ENCODE assay signal across 8 cellular contexts in genomic region chr4:44760142-44760898, GRCh38. TPM values are rescaled to one million over a fixed set of nuclear protein-coding genes. Genes with fewer than 3 reads are reported as not detected.
A peak's percentile ranks its signal among the peaks of the same experiment; 100 is the strongest.
DNase-seq lines count a peak whose midpoint lies in the region; ATAC-seq, FAIRE-seq and TF ChIP-seq lines count a peak whose summit lies in the region.

No MANE protein-coding gene starts in this region.

- in situ Hi-C loops in GM13977 (cut with MboI; ENCODE audit: low pct_unique_long_range_greater_than_20kb, low sequenced_read_pairs, unreplicated experiment): loop anchor here (25.0 kb wide), 1 partner anchor 1502 kb away; no protein-coding TSS in a partner anchor

- BruUV-seq in MCF 10A (replicated peaks; lab: Mats Ljungman, UMichigan): no TSS peak

- no peaks in the 10 kb centered on the region for H3K36me3 ChIP-seq in kidney (ENCODE audit: control insufficient read depth in 1 of 2, insufficient read depth in 2 of 2, low read length in 2 of 2)

- no peaks in the 10 kb centered on the region for H3K36me3 Mint-ChIP-seq in MCF 10A (ENCODE audit: insufficient read depth, unreplicated experiment)

- CTCF ChIA-PET in MCF 10A (lab: Yijun Ruan, JAX): interaction anchor here (0.5 to 2.1 kb wide), 28 partner anchors 8 to 1518 kb away, joined by 3 to 11 read pairs (median 4); no protein-coding TSS in a partner anchor

- H3K4me1 Mint-ChIP-seq in MCF 10A (ENCODE audit: insufficient read depth, unreplicated experiment): peaks cover 6% of the 10 kb centered on the region

- no peak overlapping the region for H3K27ac ChIP-seq in kidney (ENCODE audit: low read depth in 2 of 2, low read length in 2 of 2)

- no peak for DNase-seq in AG09319 (ENCODE audit: extremely low read depth, low read depth)
- DNase-seq in GM13977 (ENCODE audit: low spot score): peak; percentile 7
- DNase-seq in NCI-H446 (lab: John Stamatoyannopoulos, UW): peak; percentile 23 to 77
- DNase-seq in MCF 10A (ENCODE audit: unreplicated experiment): peak; percentile 59
- no peak for DNase-seq in kidney
- DNase-seq in urothelium cell line (ENCODE audit: low spot score): peak; percentile 31
- DNase-seq in GDM1 (lab: John Stamatoyannopoulos, UW): no peak

- H3K27me3 Mint-ChIP-seq in MCF 10A (ENCODE audit: insufficient read depth, unreplicated experiment): no peaks in the 10 kb centered on the region

- H3K9ac ChIP-seq in kidney (ENCODE audit: low read length in 2 of 2): no peak overlapping the region

- H3K4me1 ChIP-seq in kidney (ENCODE audit: control insufficient read depth in 1 of 2, insufficient read depth in 1 of 2, low read depth in 1 of 2, low read length in 2 of 2): no peaks in the 10 kb centered on the region

- POLR2A ChIA-PET in MCF 10A (lab: Yijun Ruan, JAX): interaction anchor here (0.6 kb wide), 1 partner anchor 127 kb away, joined by 3 read pairs; no protein-coding TSS in a partner anchor

- H3K4me3 ChIP-seq in kidney (ENCODE audit: low read length in 2 of 2): no peak overlapping the region

- TF ChIP-seq CTCF in AG09319 (IDR thresholded peaks at IDR 0.05; ENCODE audit: low read depth, low read length) (peak; percentile 37), GM13977 (IDR thresholded peaks at IDR 0.05; ENCODE audit: extremely low read depth, insufficient read depth, missing control alignments) (peak; percentile 53), MCF 10A (IDR thresholded peaks at IDR 0.05; ENCODE audit: unreplicated experiment) (peak; percentile 48), kidney (IDR thresholded peaks at IDR 0.05; ENCODE audit: borderline replicate concordance, extremely low read depth, insufficient read depth) (peak; percentile 24)

- intact Hi-C loops in MCF 10A (cut with micrococcal nuclease): loop anchor here (1.0 to 10.0 kb wide), 5 partner anchors 167 to 1802 kb away; no protein-coding TSS in a partner anchor
- intact Hi-C loops in kidney (cut with DNase I): no loop called here

- H3K9me3 Mint-ChIP-seq in MCF 10A (ENCODE audit: unreplicated experiment): peaks cover 7% of the 10 kb centered on the region

- H3K4me3 Mint-ChIP-seq in MCF 10A (ENCODE audit: unreplicated experiment): no peak overlapping the region

- H3K9me3 ChIP-seq in kidney (ENCODE audit: control insufficient read depth in 1 of 2, low read length in 2 of 2): no peaks in the 10 kb centered on the region

- peak; percentile 72 for ATAC-seq in HG03025 (IDR thresholded peaks at IDR 0.05; ENCODE audit: low FRiP score, unreplicated experiment)

- H3K27ac Mint-ChIP-seq in MCF 10A (ENCODE audit: low read depth, unreplicated experiment): no peak overlapping the region

- FAIRE-seq in kidney (lab: Jason Lieb, UNC) (peak; percentile 91), urothelium cell line (lab: Jason Lieb, UNC) (no peak)

RNA-seq across cellular contexts. Expression of gene GNPDA2, which starts 34.0 kb away (rescaled TPM):
- total RNA-seq in MCF 10A (2022) (16.8 and 19.3 TPM in 2 replicates), kidney (19.4 TPM)
- polyA plus RNA-seq in kidney (ENCODE audit: insufficient read depth, low read depth, low replicate concordance): 12.3 TPM

Comparison
In these comparisons a context has a peak if more than half of its experiments do, and no peak if none do; other contexts are left out.
1. DNase-seq: peak in GM13977 (single experiment), NCI-H446 (2 of 2), MCF 10A (single experiment) and urothelium cell line (single experiment); none in AG09319 (single experiment), kidney (single experiment) and GDM1 (single experiment).
2. Peak in every context shown above with its lines, with median percentiles within 50 percentile points of each other: CTCF ChIP-seq.